ENCODE assay signal across 1 cellular context in genomic region chr16:79598341-79599181, GRCh38.
A peak's percentile ranks its signal among the peaks of the same experiment; 100 is the strongest.
TF ChIP-seq lines count a peak whose summit lies in the region.

No MANE protein-coding gene starts in this region.

TF ChIP-seq in WTC11, 78 proteins besides CTCF, POLR2A, EP300 and RAD21 (continued from another document):
- TF ChIP-seq IRF1 (CRISPR knock-in tag; IDR thresholded peaks at IDR 0.05): no peak
- no peak for TF ChIP-seq NFATC4 (CRISPR knock-in tag; IDR thresholded peaks at IDR 0.05)
- no peak for TF ChIP-seq CDX4 (CRISPR knock-in tag; IDR thresholded peaks at IDR 0.05; ENCODE audit: borderline replicate concordance)
- no peak for TF ChIP-seq FOXP4 (CRISPR knock-in tag; IDR thresholded peaks at IDR 0.05)
- TF ChIP-seq SMAD3 (CRISPR knock-in tag; IDR thresholded peaks at IDR 0.05; ENCODE audit: borderline replicate concordance): no peak
- no peak for TF ChIP-seq EMX1 (CRISPR knock-in tag; IDR thresholded peaks at IDR 0.05)
- TF ChIP-seq ZNF121 (CRISPR knock-in tag; IDR thresholded peaks at IDR 0.05): no peak
- TF ChIP-seq FOXP1 (CRISPR knock-in tag; IDR thresholded peaks at IDR 0.05; ENCODE audit: borderline replicate concordance): peak; percentile 26; the same call in 1 of the 2 replicates
- TF ChIP-seq E2F1 (CRISPR knock-in tag; IDR thresholded peaks at IDR 0.05): no peak
- no peak for TF ChIP-seq ATF6 (CRISPR knock-in tag; IDR thresholded peaks at IDR 0.05)
